8 cellular contexts compared by ENCODE assay signal in genomic region chr6:3356056-3356823, GRCh38.
DNase-seq lines count a peak whose midpoint lies in the region; TF ChIP-seq lines count a peak whose summit lies in the region.

No MANE protein-coding gene starts in this region.

- H3F3A ChIP-seq in smooth muscle cell (ENCODE audit: low read depth): peaks cover 3% of the 10 kb centered on the region

- H2AFZ ChIP-seq in smooth muscle cell (ENCODE audit: low read depth): no peak overlapping the region

- no peak overlapping the region for H3K9ac ChIP-seq in smooth muscle cell (ENCODE audit: low read depth)

- no peaks in the 10 kb centered on the region for H3K9me3 ChIP-seq in MG63
- H3K9me3 ChIP-seq in smooth muscle cell (replicated peaks; ENCODE audit: low read depth): no peaks in the 10 kb centered on the region

- WGBS in smooth muscle cell (ENCODE audit: low lambda C conversion rate): 37% methylated on average over 15 of the region's 24 CpGs

- H3K9me3 Mint-ChIP-seq in brain: peaks cover 0 to 3% (median 0%) of the 10 kb centered on the region in 5 experiments

- H3K4me1 ChIP-seq in smooth muscle cell (ENCODE audit: low read depth): peaks cover 27% of the 10 kb centered on the region

- H3K27ac ChIP-seq in smooth muscle cell (ENCODE audit: low read depth): no peak overlapping the region

- DNase-seq in GF-D8 (lab: John Stamatoyannopoulos, UW): peak; percentile 43
- peak; percentile 92 for DNase-seq in H7
- DNase-seq in MG63: peak; percentile 69
- DNase-seq in T-helper 22 cell (ENCODE audit: low read depth): peak; percentile 56
- DNase-seq in iPS-NIHi7 (ENCODE audit: extremely low spot score): peak; percentile 86
- DNase-seq in smooth muscle cell (lab: John Stamatoyannopoulos, UW; ENCODE audit: unreplicated experiment): no peak
- DNase-seq in NK-92 (lab: John Stamatoyannopoulos, UW; ENCODE audit: unreplicated experiment): no peak

- no peaks in the 10 kb centered on the region for H3K27me3 ChIP-seq in H7 (ENCODE audit: control insufficient read depth, insufficient read depth, low read length)
- no peaks in the 10 kb centered on the region for H3K27me3 ChIP-seq in MG63
- no peaks in the 10 kb centered on the region for H3K27me3 ChIP-seq in smooth muscle cell (ENCODE audit: low read depth)

- H3K4me3 ChIP-seq in H7 (ENCODE audit: insufficient read depth, low read depth, low read length): peak overlapping the region; percentile 10; the same call in 1 of the 2 replicates
- peak overlapping the region; percentile 42 for H3K4me3 ChIP-seq in MG63
- H3K4me3 ChIP-seq in smooth muscle cell: peak overlapping the region; percentile 28

- H3K36me3 ChIP-seq in H7 (replicated peaks; ENCODE audit: control insufficient read depth, insufficient read depth, low read length) (no peaks in the 10 kb centered on the region), MG63 (no peaks in the 10 kb centered on the region), smooth muscle cell (ENCODE audit: low read depth) (no peaks in the 10 kb centered on the region)

- H3K79me2 ChIP-seq in smooth muscle cell (ENCODE audit: low read depth): no peaks in the 10 kb centered on the region

- peaks cover 3% of the 10 kb centered on the region for H3K27me3 Mint-ChIP-seq in brain

- TF ChIP-seq CTCF in brain (conservative IDR thresholded peaks at IDR 0.05) (no peak), smooth muscle cell (IDR thresholded peaks at IDR 0.05; ENCODE audit: borderline replicate concordance, insufficient read depth, poor library complexity, severe bottlenecking) (no peak)

- peaks cover 96% of the 10 kb centered on the region for H3K4me1 Mint-ChIP-seq in brain

- H3K4me3 Mint-ChIP-seq in brain: peak overlapping the region; percentile 74 to 85 (median 82)

- H3K36me3 Mint-ChIP-seq in brain: peaks cover 7% of the 10 kb centered on the region

- peak overlapping the region; percentile 69 for H3K4me2 ChIP-seq in smooth muscle cell

- peak overlapping the region; percentile 89 to 98 (median 96) for H3K27ac Mint-ChIP-seq in brain

- H4K20me1 ChIP-seq in smooth muscle cell (ENCODE audit: low read depth): no peaks in the 10 kb centered on the region

Comparison
In these comparisons a context has a peak if more than half of its experiments do, and no peak if none do; other contexts are left out.
1. DNase-seq: peak in GF-D8 (single experiment), H7 (single experiment), MG63 (single experiment), T-helper 22 cell (single experiment) and iPS-NIHi7 (single experiment); none in smooth muscle cell (single experiment) and NK-92 (single experiment).
2. Peak in every context shown above with its lines, with median percentiles within 50 percentile points of each other: H3K4me3 ChIP-seq.